In the genomic region with DNA sequence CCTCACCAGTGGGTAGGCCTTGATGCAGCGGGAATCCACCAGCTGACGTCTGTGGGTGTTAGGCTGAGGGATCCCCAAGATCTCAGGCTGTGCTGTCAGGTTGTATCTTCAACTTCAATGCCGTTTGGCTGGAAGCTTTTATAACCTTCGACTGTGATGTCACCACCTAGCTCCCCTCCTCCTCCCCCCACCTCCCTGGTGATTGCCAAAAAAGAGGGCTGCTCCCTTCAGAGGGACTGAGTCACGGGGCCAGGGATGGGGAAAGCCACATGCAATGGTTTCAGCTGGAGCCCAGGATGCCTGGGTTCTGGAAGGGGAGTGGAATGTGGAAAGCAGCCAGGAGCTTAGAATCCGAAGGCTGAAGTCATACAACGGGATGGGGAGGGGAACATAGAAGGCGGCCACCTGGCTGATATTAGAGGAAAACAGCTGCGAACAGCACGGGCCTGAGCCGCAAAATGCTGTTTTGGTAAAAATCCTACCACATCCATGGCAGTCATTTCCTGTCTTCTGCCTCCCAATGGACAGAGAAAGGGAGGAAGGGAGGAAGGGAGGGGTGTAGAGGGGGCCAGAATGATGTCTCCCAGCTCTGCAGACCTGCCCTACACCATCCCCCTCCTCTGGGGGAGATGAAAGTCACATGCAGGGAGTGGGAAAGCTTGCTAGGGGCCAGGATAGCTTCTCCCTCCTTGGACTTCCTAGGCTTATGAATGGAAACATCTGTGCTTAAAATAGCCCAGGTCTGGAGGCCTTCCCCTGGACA, we compare ENCODE assay signal across 9 cellular contexts. TPM values are rescaled to one million over a fixed set of nuclear protein-coding genes. Genes with fewer than 3 reads are reported as not detected.
DNase-seq lines count a peak whose midpoint lies in the region; ATAC-seq, FAIRE-seq and TF ChIP-seq lines count a peak whose summit lies in the region.
"Had no signal": no experiment of that assay in that cellular context is flagged by ENCODE, and none has a peak within 500 bp of the region (broad histone marks: within the 10 kb centered on the region; RNA-seq: fewer than 3 reads in every experiment).

Gene LRRN4CL, minus strand, starts transcription at position 110 of the 763 bp plus-strand sequence. CDS start 1,022 bp downstream, outside the sequence.

- H4K20me1 ChIP-seq in neural progenitor cell (ENCODE audit: low read depth) = no peaks in the 10 kb centered on the region

- DNase-seq in AG04450 (ENCODE audit: low read depth, low spot score) (peak; percentile 85), RPMI7951 (ENCODE audit: low read depth) (peak; percentile 90), fibroblast of mammary gland (ENCODE audit: low read depth) (peak; percentile 97), neural progenitor cell (ENCODE audit: low spot score) (no peak), small intestine (no peak)
- DNase-seq: activated gamma-delta T cell had no signal

- no peak within 1 kb of the TSS for H3K9ac ChIP-seq in neural progenitor cell

- H3K27me3 Mint-ChIP-seq in neural progenitor cell (ENCODE audit: insufficient read depth, low read depth) = peaks cover 2% of the 10 kb centered on the region

- no peak within 1 kb of the TSS for H3K27ac Mint-ChIP-seq in neural progenitor cell

- TF ChIP-seq CTCF in AG04450 (IDR thresholded peaks at IDR 0.05; ENCODE audit: low read depth, low read length) (no peak), fibroblast of mammary gland (conservative IDR thresholded peaks at IDR 0.05; ENCODE audit: control insufficient read depth, insufficient read depth, low read depth, low read length) (no peak), neural progenitor cell (IDR thresholded peaks at IDR 0.05) (no peak)

- ATAC-seq in HG03565 (IDR thresholded peaks at IDR 0.05; ENCODE audit: unreplicated experiment) = no peak
- ATAC-seq in GM19351 (IDR thresholded peaks at IDR 0.05; ENCODE audit: unreplicated experiment) = no peak
- ATAC-seq in GM18519 (IDR thresholded peaks at IDR 0.05; ENCODE audit: low FRiP score, unreplicated experiment) = no peak

- peak within 1 kb of the TSS; percentile 53 for H3K4me3 Mint-ChIP-seq in neural progenitor cell

- H3F3A ChIP-seq in neural progenitor cell (ENCODE audit: low read depth) = peaks cover 7% of the 10 kb centered on the region

- H3K27ac ChIP-seq in AG04450 (ENCODE audit: low read depth, low read length) (peak within 1 kb of the TSS; percentile 92), neural progenitor cell (peak within 1 kb of the TSS; percentile 13), small intestine (ENCODE audit: low read depth in 1 of 2, low read length in 1 of 2) (peak within 1 kb of the TSS in 1 of 2 donors; percentile 76)

- CTCF ChIA-PET in AG04450 (lab: Charles Lee) = interaction anchor here (0.5 to 2.7 kb wide), 6 partner anchors 9 to 313 kb away, joined by 3 to 31 read pairs (median 4); partner anchors contain the start of gene LBHD1

- H3K4me1 Mint-ChIP-seq in neural progenitor cell = peaks cover 6% of the 10 kb centered on the region

- H3K4me2 ChIP-seq in neural progenitor cell = no peak within 1 kb of the TSS

- H3K4me1 ChIP-seq in neural progenitor cell (no peaks in the 10 kb centered on the region), small intestine (ENCODE audit: control insufficient read depth in 2 of 2, insufficient read depth in 1 of 2, low read depth in 1 of 2, low read length in 1 of 2) (peaks cover 0 to 4% of the 10 kb centered on the region in 2 donors)

- H3K4me3 ChIP-seq in AG04450 (ENCODE audit: low read depth, low read length) = peak within 1 kb of the TSS; percentile 48
- peak within 1 kb of the TSS; percentile 45 for H3K4me3 ChIP-seq in fibroblast of mammary gland (ENCODE audit: control insufficient read depth, low read depth, low read length)
- no peak within 1 kb of the TSS for H3K4me3 ChIP-seq in neural progenitor cell
- H3K4me3 ChIP-seq in small intestine (ENCODE audit: low read depth in 1 of 2, low read length in 2 of 2) = no peak within 1 kb of the TSS

- no peak within 1 kb of the TSS for H2AFZ ChIP-seq in neural progenitor cell (replicated peaks)

- H3K36me3 ChIP-seq in neural progenitor cell (no peaks in the 10 kb centered on the region), small intestine (ENCODE audit: control insufficient read depth in 2 of 2, insufficient read depth in 2 of 2, low read length in 2 of 2) (peaks cover 0 to 15% of the 10 kb centered on the region in 2 donors)

- WGBS in small intestine, 3 donors = 45 to 52% (median 47%) methylated on average over 11 of the region's 11 CpGs

- no peaks in the 10 kb centered on the region for H3K9me3 Mint-ChIP-seq in neural progenitor cell

- H3K27me3 ChIP-seq in AG04450 (ENCODE audit: control insufficient read depth, insufficient read depth, low read length) = no peaks in the 10 kb centered on the region
- H3K27me3 ChIP-seq in neural progenitor cell = no peaks in the 10 kb centered on the region
- no peaks in the 10 kb centered on the region for H3K27me3 ChIP-seq in small intestine (ENCODE audit: control insufficient read depth in 2 of 2, insufficient read depth in 2 of 2, low read length in 2 of 2)

- no peaks in the 10 kb centered on the region for H3K9me3 ChIP-seq in AG04450 (ENCODE audit: control insufficient read depth, insufficient read depth, low read length)
- H3K9me3 ChIP-seq in neural progenitor cell (ENCODE audit: low read depth) = no peaks in the 10 kb centered on the region
- no peaks in the 10 kb centered on the region for H3K9me3 ChIP-seq in small intestine (ENCODE audit: control insufficient read depth, low read depth)

- peaks cover 8% of the 10 kb centered on the region for H3K36me3 Mint-ChIP-seq in neural progenitor cell

- FAIRE-seq in small intestine (lab: Jason Lieb, UNC) = no peak

- no peaks in the 10 kb centered on the region for H3K79me2 ChIP-seq in neural progenitor cell (ENCODE audit: low read depth)

- POLR2A ChIA-PET in AG04450 (lab: Yijun Ruan, JAX) = interaction anchor here (0.5 to 3.4 kb wide), 21 partner anchors 9 to 862 kb away, joined by 3 to 35 read pairs (median 7); partner anchors contain the start of genes B3GAT3, C11orf98, CSKMT and EEF1G

RNA-seq across cellular contexts. Expression of gene LRRN4CL, which starts in this region (rescaled TPM):
- polyA plus RNA-seq in AG04450 (2011; rRNA removed) (4.1 and 5.7 TPM in 2 replicates), small intestine (1 to 10 TPM in 1 of 3 donors, under 1 TPM in 1, not detected in 1; 0.27 to 5.5 TPM)
- 1.9 and 2.3 TPM in 2 replicates for polyA minus RNA-seq in AG04450 (2011; rRNA and poly(A)+ RNA removed)
- total RNA-seq in RPMI7951 (2014; rRNA removed; shearing (Covaris generic)) = 6.0 and 6.2 TPM in 2 replicates
- 0.40 TPM in 1 of 2 replicates, not detected in the other for total RNA-seq in neural progenitor cell (ENCODE audit: low replicate concordance)

Comparison
In these comparisons a context has a peak if more than half of its experiments do, and no peak if none do; other contexts are left out.
1. DNase-seq: peak in AG04450 (single experiment), RPMI7951 (single experiment) and fibroblast of mammary gland (single experiment); none in neural progenitor cell (single experiment) and small intestine (single experiment).
2. H3K4me3 ChIP-seq: peak in AG04450 (single experiment) and fibroblast of mammary gland (single experiment); none in neural progenitor cell (single experiment) and small intestine (0 of 2).